Comparison of ENCODE assay signal across 14 cellular contexts in genomic region chrX:122188751-122189150, GRCh38.
"Had no signal": no experiment of that assay in that cellular context is flagged by ENCODE, and none has a peak within 500 bp of the region (broad histone marks: within the 10 kb centered on the region; RNA-seq: fewer than 3 reads in every experiment).

No MANE protein-coding gene starts in this region.

- H3K4me3 ChIP-seq: adrenal gland, dorsolateral prefrontal cortex, hepatocyte, sigmoid colon, stomach, vagina had no signal

- DNase-seq: activated CD4-positive, alpha-beta T cell treated with anti-CD3 and anti-CD28 coated beads, Interleukin-2, amount 50 U/mL, for 4 hours; activated gamma-delta T cell; activated T-cell treated with anti-CD3 and anti-CD28 coated beads, Interleukin-2, amount 50 U/mL, for 72 hours; adrenal gland; caudate nucleus; dorsolateral prefrontal cortex; left cardiac atrium; natural killer cell; sigmoid colon; stimulated activated CD4-positive, alpha-beta T cell treated with anti-CD3 and anti-CD28 coated beads, Interleukin-4, amount 100 ng/mL, for 24 hours; stomach; trophoblast cell had no signal
